19 cellular contexts compared by ENCODE assay signal in genomic region chr2:68857855-68858456, GRCh38. TPM values are rescaled to one million over a fixed set of nuclear protein-coding genes. Genes with fewer than 3 reads are reported as not detected.
DNase-seq lines count a peak whose midpoint lies in the region; ATAC-seq and TF ChIP-seq lines count a peak whose summit lies in the region.
"Had no signal": no experiment of that assay in that cellular context is flagged by ENCODE, and none has a peak within 500 bp of the region (broad histone marks: within the 10 kb centered on the region; RNA-seq: fewer than 3 reads in every experiment).

No MANE protein-coding gene starts in this region.

- H3K36me3 ChIP-seq in Loucy (ENCODE audit: insufficient read depth, low read length), result no peaks in the 10 kb centered on the region
- no peaks in the 10 kb centered on the region for H3K36me3 ChIP-seq in upper lobe of right lung
- H3K36me3 ChIP-seq: MG63, tibial artery, WERI-Rb-1 had no signal

- no peak overlapping the region for H3K4me2 ChIP-seq in Loucy (ENCODE audit: low read depth, low read length, poor library complexity, severe bottlenecking)

- H3K9me3 ChIP-seq in Loucy (ENCODE audit: insufficient read depth, low read depth, low read length) (no peaks in the 10 kb centered on the region), upper lobe of right lung (no peaks in the 10 kb centered on the region)
- H3K9me3 ChIP-seq: tibial artery had no signal

- no peak for DNase-seq in activated naive CD4-positive, alpha-beta T cell treated with anti-CD3 and anti-CD28 coated beads, Interleukin-2, amount 50 U/mL, for 16 hours
- DNase-seq in central memory CD8-positive, alpha-beta T cell (ENCODE audit: low spot score in 2 of 2), result no peak
- DNase-seq in upper lobe of right lung (no peak), midbrain (lab: John Stamatoyannopoulos, UW) (no peak), Right ventricle myocardium superior (no peak)
- DNase-seq: central memory CD4-positive, alpha-beta T cell; HFFc6; MG63; NCI-H524 treated with DMSO at 0.1 percent for 48 hours; retina; SHP77 treated with DMSO at 0.1 percent for 48 hours; tibial artery; WERI-Rb-1 had no signal

- no peak overlapping the region for H3K9ac ChIP-seq in Loucy (ENCODE audit: low read depth, low read length, poor library complexity, severe bottlenecking)

- H3K4me3 ChIP-seq in Loucy (ENCODE audit: low read length, poor library complexity, severe bottlenecking), result no peak overlapping the region
- no peak overlapping the region for H3K4me3 ChIP-seq in upper lobe of right lung
- H3K4me3 ChIP-seq: MG63, tibial artery had no signal

- no peaks in the 10 kb centered on the region for H3K79me2 ChIP-seq in Loucy (ENCODE audit: insufficient read depth, low read length)

- H3K27me3 Mint-ChIP-seq in activated naive CD4-positive, alpha-beta T cell treated with anti-CD3 and anti-CD28 coated beads, Interleukin-2, amount 50 U/mL, for 24 hours, result no peaks in the 10 kb centered on the region
- H3K27me3 Mint-ChIP-seq in central memory CD8-positive, alpha-beta T cell, result no peaks in the 10 kb centered on the region

- peak; percentile 46 for ATAC-seq in central memory CD8-positive, alpha-beta T cell (replicated peaks; ENCODE audit: extremely low read depth, poor library complexity, severe bottlenecking)
- peak; percentile 57 for ATAC-seq in upper lobe of right lung
- no peak for ATAC-seq in Right ventricle myocardium superior (ENCODE audit: poor library complexity)
- ATAC-seq in GM21619 (IDR thresholded peaks at IDR 0.05; ENCODE audit: unreplicated experiment), result no peak

- H3K27ac ChIP-seq in upper lobe of right lung, result no peak overlapping the region
- H3K27ac ChIP-seq: HL-60, tibial artery, WERI-Rb-1 had no signal

- no peaks in the 10 kb centered on the region for H3F3A ChIP-seq in Loucy (ENCODE audit: low read depth)

- H4K20me1 ChIP-seq in Loucy (ENCODE audit: insufficient read depth, low read length, poor library complexity, severe bottlenecking), result no peaks in the 10 kb centered on the region

- no peak for TF ChIP-seq CTCF in Loucy (conservative IDR thresholded peaks at IDR 0.05; ENCODE audit: low read length)
- no peak for TF ChIP-seq CTCF in upper lobe of right lung (IDR thresholded peaks at IDR 0.05)

- no peak overlapping the region for H3K4me3 Mint-ChIP-seq in activated naive CD4-positive, alpha-beta T cell treated with anti-CD3 and anti-CD28 coated beads, Interleukin-2, amount 50 U/mL, for 24 hours
- no peak overlapping the region for H3K4me3 Mint-ChIP-seq in central memory CD8-positive, alpha-beta T cell
- H3K4me3 Mint-ChIP-seq: HFFc6 had no signal

- no peaks in the 10 kb centered on the region for H3K36me3 Mint-ChIP-seq in activated naive CD4-positive, alpha-beta T cell treated with anti-CD3 and anti-CD28 coated beads, Interleukin-2, amount 50 U/mL, for 24 hours
- no peaks in the 10 kb centered on the region for H3K36me3 Mint-ChIP-seq in central memory CD8-positive, alpha-beta T cell (ENCODE audit: insufficient read depth)

- H2AFZ ChIP-seq in Loucy (ENCODE audit: low read length), result peak overlapping the region; percentile 9; the same call in 1 of the 2 replicates

- intact Hi-C loops in upper lobe of right lung (cut with DNase I), result no loop called here
- intact Hi-C loops in Right ventricle myocardium superior (cut with DNase I), result no loop called here

- peak overlapping the region; percentile 11 for H3K27ac Mint-ChIP-seq in activated naive CD4-positive, alpha-beta T cell treated with anti-CD3 and anti-CD28 coated beads, Interleukin-2, amount 50 U/mL, for 24 hours
- H3K27ac Mint-ChIP-seq in central memory CD8-positive, alpha-beta T cell (ENCODE audit: low read depth), result no peak overlapping the region
- H3K27ac Mint-ChIP-seq: HFFc6 had no signal

- no peaks in the 10 kb centered on the region for H3K4me1 Mint-ChIP-seq in activated naive CD4-positive, alpha-beta T cell treated with anti-CD3 and anti-CD28 coated beads, Interleukin-2, amount 50 U/mL, for 24 hours
- peaks cover 14% of the 10 kb centered on the region for H3K4me1 Mint-ChIP-seq in central memory CD8-positive, alpha-beta T cell

- H3K4me1 ChIP-seq in Loucy (ENCODE audit: insufficient read depth, low read length, poor library complexity, severe bottlenecking) (peaks cover 30% of the 10 kb centered on the region), upper lobe of right lung (peaks cover 7% of the 10 kb centered on the region)
- H3K4me1 ChIP-seq: tibial artery had no signal

- H3K9me3 Mint-ChIP-seq in activated naive CD4-positive, alpha-beta T cell treated with anti-CD3 and anti-CD28 coated beads, Interleukin-2, amount 50 U/mL, for 24 hours, result no peaks in the 10 kb centered on the region
- H3K9me3 Mint-ChIP-seq in central memory CD8-positive, alpha-beta T cell, result no peaks in the 10 kb centered on the region
- H3K9me3 Mint-ChIP-seq: HFFc6 had no signal

- H3K27me3 ChIP-seq in Loucy (ENCODE audit: insufficient read depth, low read length, poor library complexity, severe bottlenecking) (no peaks in the 10 kb centered on the region), upper lobe of right lung (no peaks in the 10 kb centered on the region)
- H3K27me3 ChIP-seq: MG63 had no signal

- H3K9me2 ChIP-seq in Loucy (replicated peaks; ENCODE audit: low read depth, low read length), result no peaks in the 10 kb centered on the region

RNA-seq across cellular contexts. Expression of gene BMP10, which starts 13.2 kb away (rescaled TPM):
- total RNA-seq in upper lobe of right lung (1.4 TPM), Right ventricle myocardium superior (not detected)
- total RNA-seq: fibroblast of lung, HFFc6, mucosa of gallbladder had no signal

Comparison
In these comparisons a context has a peak if more than half of its experiments do, and no peak if none do; other contexts are left out.
1. ATAC-seq: peak in central memory CD8-positive, alpha-beta T cell (single experiment) and upper lobe of right lung (single experiment); none in Right ventricle myocardium superior (single experiment) and GM21619 (single experiment).